Comparison of ENCODE assay signal across 14 cellular contexts in genomic region chr6:75849329-75850025, GRCh38.
DNase-seq lines count a peak whose midpoint lies in the region; ATAC-seq and TF ChIP-seq lines count a peak whose summit lies in the region.
"Had no signal": no experiment of that assay in that cellular context is flagged by ENCODE, and none has a peak within 500 bp of the region (broad histone marks: within the 10 kb centered on the region; RNA-seq: fewer than 3 reads in every experiment).

No MANE protein-coding gene starts in this region.

- WGBS in IMR-90 (ENCODE audit: extremely low coverage in 2 of 2, insufficient read length in 1 of 2), 2 experiments = 25% methylated on average over 7 of the region's 9 CpGs; no CpG with 5 or more reads in 1 of the 2 experiments
- 16 to 27% (median 17%) methylated on average over 9 of the region's 9 CpGs for WGBS in ovary, 3 donors

- no peak overlapping the region for H2AK5ac ChIP-seq in IMR-90 (ENCODE audit: low read depth, low read length)

- H3K27ac Mint-ChIP-seq in endothelial cell (ENCODE audit: unreplicated experiment) = peak overlapping the region; percentile 77
- H3K27ac Mint-ChIP-seq: CD14-positive monocyte had no signal

- H3K14ac ChIP-seq in IMR-90 (replicated peaks; ENCODE audit: low read depth, low read length) = 0 out of 2 replicates have a peak overlapping the region, but pooled peaks have one; percentile 58

- H2BK120ac ChIP-seq in IMR-90 (ENCODE audit: low read depth, low read length) = no peak overlapping the region; the same call in 1 of the 2 replicates

- TF ChIP-seq EP300 in ovary (IDR thresholded peaks at IDR 0.05) = no peak

- no peaks in the 10 kb centered on the region for H4K20me1 ChIP-seq in IMR-90 (ENCODE audit: insufficient read depth, low read length)

- H3K79me1 ChIP-seq in IMR-90 (ENCODE audit: low read depth in 1 of 2, low read length in 2 of 2) = peaks cover 0 to 6% of the 10 kb centered on the region in 2 experiments; a peak in 2 of 4 replicates

- no TSS peak for BruUV-seq in IMR-90 (replicated peaks; lab: Mats Ljungman, UMichigan)

- H4K5ac ChIP-seq in IMR-90 (ENCODE audit: low read depth, low read length) = peak overlapping the region; percentile 20; the same call in 1 of the 2 replicates

- POLR2A ChIA-PET in IMR-90 (lab: Charles Lee; ENCODE audit: unreplicated experiment) = no interaction called here

- DNase-seq in IMR-90 (peak; percentile 19), endothelial cell (ENCODE audit: low spot score) (no peak), mucosa of gallbladder (ENCODE audit: low spot score) (peak; percentile 27), ovary (no peak), left cardiac atrium (no peak), NCI-H1417 (lab: John Stamatoyannopoulos, UW) (no peak)
- DNase-seq: activated effector memory CD4-positive, alpha-beta T cell treated with anti-CD3 and anti-CD28 coated beads, Interleukin-2, amount 50 U/mL, for 16 hours; cortex of kidney; NCI-H774; WERI-Rb-1 had no signal

- peaks cover 6% of the 10 kb centered on the region for H3K9me1 ChIP-seq in IMR-90 (ENCODE audit: insufficient read depth, low read length)

- no peak for TF ChIP-seq CTCF in IMR-90 (conservative IDR thresholded peaks at IDR 0.05; ENCODE audit: low read depth, low read length)
- no peak for TF ChIP-seq CTCF in endothelial cell (IDR thresholded peaks at IDR 0.05; ENCODE audit: unreplicated experiment)
- TF ChIP-seq CTCF in ovary (IDR thresholded peaks at IDR 0.05) = no peak

- 0 out of 2 replicates have a peak overlapping the region, but pooled peaks have one; percentile 36 for H3K18ac ChIP-seq in IMR-90 (ENCODE audit: low read depth, low read length)

- peak overlapping the region in 1 of 2 experiments; percentile 13; a peak in 1 of 4 replicates for H4K8ac ChIP-seq in IMR-90 (ENCODE audit: low read depth in 2 of 2, low read length in 2 of 2)

- H3K4me3 Mint-ChIP-seq in endothelial cell (ENCODE audit: unreplicated experiment) = no peak overlapping the region
- H3K4me3 Mint-ChIP-seq: CD14-positive monocyte had no signal

- H3K36me3 Mint-ChIP-seq in endothelial cell (ENCODE audit: low read depth, unreplicated experiment) = peaks cover 12% of the 10 kb centered on the region
- H3K36me3 Mint-ChIP-seq: CD14-positive monocyte had no signal

- peak overlapping the region; percentile 21; the same call in 1 of the 2 replicates for H3K27ac ChIP-seq in IMR-90 (ENCODE audit: insufficient read depth, low read length)
- no peak overlapping the region for H3K27ac ChIP-seq in ovary
- H3K27ac ChIP-seq: WERI-Rb-1 had no signal

- in situ Hi-C loops in IMR-90 (cut with MboI; ENCODE audit: low sequenced_read_pairs) = no loop called here

- no peak overlapping the region for H3K4me3 ChIP-seq in IMR-90 (ENCODE audit: insufficient read depth, low read depth, low read length)
- no peak overlapping the region for H3K4me3 ChIP-seq in ovary

- no peak overlapping the region for H3K9ac ChIP-seq in IMR-90 (ENCODE audit: low read depth, low read length)

- H3K56ac ChIP-seq in IMR-90 (ENCODE audit: extremely low read depth, insufficient read depth, low read length) = no peak overlapping the region

- H3K23ac ChIP-seq in IMR-90 (ENCODE audit: low read depth, low read length) = peak overlapping the region; percentile 75; the same call in 1 of the 2 replicates

- ATAC-seq in IMR-90 (ENCODE audit: low read depth) (peak; percentile 29), left cardiac atrium (no peak), HG02852 (IDR thresholded peaks at IDR 0.05; ENCODE audit: unreplicated experiment) (no peak)
- ATAC-seq: esophagus mucosa, left lobe of liver had no signal

- peaks cover 2% of the 10 kb centered on the region for H3K27me3 Mint-ChIP-seq in endothelial cell (ENCODE audit: unreplicated experiment)

- CTCF ChIA-PET in IMR-90 (lab: Yijun Ruan, JAX) = no interaction called here

- H3K36me3 ChIP-seq in IMR-90 (ENCODE audit: control insufficient read depth, insufficient read depth, low read length) = no peaks in the 10 kb centered on the region
- H3K36me3 ChIP-seq in ovary = no peaks in the 10 kb centered on the region
- H3K36me3 ChIP-seq: WERI-Rb-1 had no signal

- no peaks in the 10 kb centered on the region for H3K9me3 ChIP-seq in IMR-90 (ENCODE audit: control insufficient read depth, insufficient read depth, low read length)
- no peaks in the 10 kb centered on the region for H3K9me3 ChIP-seq in ovary

- peak overlapping the region; percentile 23 for H3K4me2 ChIP-seq in IMR-90 (ENCODE audit: low read depth, low read length)

- dilution Hi-C loops in IMR-90 (cut with HindIII; ENCODE audit: low sequenced_read_pairs, unreplicated experiment) = no loop called here

- no peaks in the 10 kb centered on the region for H3K9me3 Mint-ChIP-seq in endothelial cell (ENCODE audit: unreplicated experiment)
- H3K9me3 Mint-ChIP-seq: CD14-positive monocyte had no signal

- peak overlapping the region; percentile 43 for H2AFZ ChIP-seq in IMR-90 (replicated peaks; ENCODE audit: low read length, poor library complexity)

- intact Hi-C loops in IMR-90 (cut with micrococcal nuclease) (no loop called here), ovary (cut with DNase I) (no loop called here), left cardiac atrium (cut with DNase I) (no loop called here)

- TF ChIP-seq RAD21 in IMR-90 (IDR thresholded peaks at IDR 0.05; ENCODE audit: low read length) = no peak

- no peak for TF ChIP-seq POLR2A in IMR-90 (IDR thresholded peaks at IDR 0.05; ENCODE audit: low read depth, low read length)
- TF ChIP-seq POLR2A in ovary (IDR thresholded peaks at IDR 0.05) = no peak

- H3K4me1 Mint-ChIP-seq in endothelial cell (ENCODE audit: unreplicated experiment) = peaks cover 14% of the 10 kb centered on the region
- H3K4me1 Mint-ChIP-seq: CD14-positive monocyte had no signal

- peak overlapping the region; percentile 39; the same call in 1 of the 2 replicates for H3K4ac ChIP-seq in IMR-90 (ENCODE audit: low read depth, low read length)

- H4K91ac ChIP-seq in IMR-90 (ENCODE audit: insufficient read depth, low read depth, low read length) = peak overlapping the region; percentile 4; the same call in 1 of the 2 replicates

- peak overlapping the region; percentile 3 for H2BK20ac ChIP-seq in IMR-90 (ENCODE audit: low read depth, low read length)

- H2BK5ac ChIP-seq in IMR-90 (ENCODE audit: low read depth, low read length, poor library complexity, severe bottlenecking) = no peak overlapping the region

- H2AK9ac ChIP-seq in IMR-90 (replicated peaks; ENCODE audit: low read depth, low read length, poor library complexity) = no peak overlapping the region

- peaks cover 8% of the 10 kb centered on the region for H3K4me1 ChIP-seq in IMR-90 (ENCODE audit: control insufficient read depth, insufficient read depth, low read length)
- H3K4me1 ChIP-seq in ovary (ENCODE audit: insufficient read depth) = peaks cover 2% of the 10 kb centered on the region

- H3K27me3 ChIP-seq in IMR-90 (ENCODE audit: control insufficient read depth, insufficient read depth, low read length) (no peaks in the 10 kb centered on the region), ovary (no peaks in the 10 kb centered on the region)

- H2BK15ac ChIP-seq in IMR-90 (ENCODE audit: low read depth, low read length) = no peak overlapping the region

TF ChIP-seq in IMR-90, 13 proteins besides CTCF, POLR2A, EP300 and RAD21:
- TF ChIP-seq, protein P1, sequence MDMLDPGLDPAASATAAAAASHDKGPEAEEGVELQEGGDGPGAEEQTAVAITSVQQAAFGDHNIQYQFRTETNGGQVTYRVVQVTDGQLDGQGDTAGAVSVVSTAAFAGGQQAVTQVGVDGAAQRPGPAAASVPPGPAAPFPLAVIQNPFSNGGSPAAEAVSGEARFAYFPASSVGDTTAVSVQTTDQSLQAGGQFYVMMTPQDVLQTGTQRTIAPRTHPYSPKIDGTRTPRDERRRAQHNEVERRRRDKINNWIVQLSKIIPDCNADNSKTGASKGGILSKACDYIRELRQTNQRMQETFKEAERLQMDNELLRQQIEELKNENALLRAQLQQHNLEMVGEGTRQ (IDR thresholded peaks at IDR 0.05; ENCODE audit: low read depth, low read length) = no peak
- TF ChIP-seq SMC3 (IDR thresholded peaks at IDR 0.05; ENCODE audit: low read depth, low read length) (no peak), RCOR1 (IDR thresholded peaks at IDR 0.05; ENCODE audit: insufficient replicate concordance, low read length) (no peak), BHLHE40 (IDR thresholded peaks at IDR 0.05; ENCODE audit: low read depth, low read length) (no peak), MXI1 (IDR thresholded peaks at IDR 0.05; ENCODE audit: borderline replicate concordance, low read depth, low read length) (no peak), CHD1 (IDR thresholded peaks at IDR 0.05; ENCODE audit: low read depth, low read length) (no peak), NFE2L2 (IDR thresholded peaks at IDR 0.05; ENCODE audit: low read depth, low read length) (no peak), RFX5 (IDR thresholded peaks at IDR 0.05; ENCODE audit: low read depth, low read length) (no peak), FOS (IDR thresholded peaks at IDR 0.05; ENCODE audit: low read depth, low read length) (no peak), CEBPB (IDR thresholded peaks at IDR 0.05; ENCODE audit: low read depth, low read length) (no peak), MAFK (IDR thresholded peaks at IDR 0.05; ENCODE audit: low read depth, low read length) (no peak), MAZ (IDR thresholded peaks at IDR 0.05; ENCODE audit: borderline replicate concordance, low read depth, low read length) (no peak)
- TF ChIP-seq, protein P2, sequence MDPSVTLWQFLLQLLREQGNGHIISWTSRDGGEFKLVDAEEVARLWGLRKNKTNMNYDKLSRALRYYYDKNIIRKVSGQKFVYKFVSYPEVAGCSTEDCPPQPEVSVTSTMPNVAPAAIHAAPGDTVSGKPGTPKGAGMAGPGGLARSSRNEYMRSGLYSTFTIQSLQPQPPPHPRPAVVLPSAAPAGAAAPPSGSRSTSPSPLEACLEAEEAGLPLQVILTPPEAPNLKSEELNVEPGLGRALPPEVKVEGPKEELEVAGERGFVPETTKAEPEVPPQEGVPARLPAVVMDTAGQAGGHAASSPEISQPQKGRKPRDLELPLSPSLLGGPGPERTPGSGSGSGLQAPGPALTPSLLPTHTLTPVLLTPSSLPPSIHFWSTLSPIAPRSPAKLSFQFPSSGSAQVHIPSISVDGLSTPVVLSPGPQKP (IDR thresholded peaks at IDR 0.05; ENCODE audit: borderline replicate concordance, low read depth, low read length) = no peak

Comparison
In these comparisons a context has a peak if more than half of its experiments do, and no peak if none do; other contexts are left out.
1. DNase-seq: peak in IMR-90 (single experiment) and mucosa of gallbladder (single experiment); none in endothelial cell (single experiment), ovary (0 of 5), left cardiac atrium (single experiment) and NCI-H1417 (0 of 3).